In the genomic region with DNA sequence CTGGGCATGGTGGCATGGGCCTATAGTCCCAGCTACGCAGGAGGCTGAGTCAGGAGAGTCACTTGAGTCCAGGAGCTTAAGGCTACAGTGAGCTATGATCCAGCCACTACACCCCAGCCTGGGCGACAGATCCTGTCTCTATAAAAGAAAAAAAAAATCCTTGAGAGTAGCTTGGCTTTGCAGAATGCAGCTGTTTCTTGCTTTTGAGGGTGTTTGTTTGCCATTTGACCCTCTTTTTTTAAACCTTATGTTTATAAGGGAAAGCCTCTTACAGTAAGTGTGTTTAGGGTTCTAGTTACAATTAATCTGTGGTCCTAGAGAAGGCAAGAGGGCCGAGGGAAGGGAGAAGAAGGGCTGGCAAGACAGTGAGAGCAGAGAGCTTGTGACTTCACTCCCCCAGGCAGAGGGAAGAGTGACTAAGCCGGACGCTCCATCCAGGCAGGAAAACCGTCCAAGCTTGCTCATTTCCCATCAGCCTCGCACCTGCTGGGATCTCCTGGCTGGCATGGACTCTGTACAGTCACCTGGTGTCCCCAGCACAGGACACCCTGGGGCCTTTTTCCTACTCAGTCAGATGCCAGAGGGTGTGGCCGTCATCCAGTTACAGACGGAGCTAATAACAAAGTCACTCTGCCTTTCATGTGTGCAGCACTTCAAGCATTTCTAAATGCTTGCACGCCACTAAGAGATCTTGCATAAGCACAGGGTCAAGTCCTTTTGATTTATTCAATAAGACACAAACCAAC, we compare ENCODE assay signal across 8 cellular contexts. TPM values are rescaled to one million over a fixed set of nuclear protein-coding genes. Genes with fewer than 3 reads are reported as not detected.
DNase-seq lines count a peak whose midpoint lies in the region; ATAC-seq, FAIRE-seq and TF ChIP-seq lines count a peak whose summit lies in the region.

No MANE protein-coding gene starts in this region.

- H3K27me3 ChIP-seq in keratinocyte (ENCODE audit: control insufficient read depth, extremely low read depth, insufficient read depth, low read length): no peaks in the 10 kb centered on the region

- no peaks in the 10 kb centered on the region for H3K79me2 ChIP-seq in keratinocyte (ENCODE audit: control insufficient read depth, insufficient read depth, low read length)

- dilution Hi-C loops in keratinocyte (cut with MboI; ENCODE audit: extremely low pct_ligation_motif_present, low sequenced_read_pairs): no loop called here

- FAIRE-seq in keratinocyte (lab: Jason Lieb, UNC): peak; percentile 96

- H3K9me3 ChIP-seq in keratinocyte (ENCODE audit: control insufficient read depth, low read depth, low read length): no peaks in the 10 kb centered on the region

- H3K4me2 ChIP-seq in keratinocyte (ENCODE audit: control insufficient read depth, extremely low read depth, insufficient read depth, low read depth, low read length): peak overlapping the region; percentile 61

- H3K4me3 ChIP-seq in astrocyte of the spinal cord (ENCODE audit: low read depth, low read length) (no peak overlapping the region), keratinocyte (ENCODE audit: control insufficient read depth in 2 of 3, extremely low read depth in 1 of 3, insufficient read depth in 2 of 3, low read depth in 1 of 3, low read length in 3 of 3) (no peak overlapping the region)

- H3K27ac ChIP-seq in keratinocyte (ENCODE audit: control insufficient read depth, insufficient read depth, low read length) (peak overlapping the region; percentile 71), substantia nigra (ENCODE audit: low read depth, low read length, poor library complexity, severe bottlenecking) (peak overlapping the region; percentile 67)

- H3K36me3 ChIP-seq in keratinocyte (ENCODE audit: control insufficient read depth in 2 of 2, extremely low read depth in 1 of 2, insufficient read depth in 2 of 2, low read length in 2 of 2): no peaks in the 10 kb centered on the region

- H4K20me1 ChIP-seq in keratinocyte (ENCODE audit: control insufficient read depth, extremely low read depth, insufficient read depth, low read length): no peaks in the 10 kb centered on the region

- peaks cover 28% of the 10 kb centered on the region for H3K4me1 ChIP-seq in keratinocyte (ENCODE audit: control insufficient read depth, extremely low read depth, insufficient read depth, low read length)

- no peaks in the 10 kb centered on the region for H3K9me1 ChIP-seq in keratinocyte (ENCODE audit: control insufficient read depth, extremely low read depth, insufficient read depth, low read length)

- in situ Hi-C loops in astrocyte of the spinal cord (cut with HindIII; ENCODE audit: low sequenced_read_pairs): no loop called here

- no peak for ATAC-seq in GM21717 (IDR thresholded peaks at IDR 0.05; ENCODE audit: unreplicated experiment)

- H3K9ac ChIP-seq in keratinocyte (ENCODE audit: control insufficient read depth, extremely low read depth, insufficient read depth, low read length): peak overlapping the region; percentile 18

- peak overlapping the region; percentile 37 for H2AFZ ChIP-seq in keratinocyte (ENCODE audit: control insufficient read depth, low read length)

- TF ChIP-seq CTCF in astrocyte of the spinal cord (IDR thresholded peaks at IDR 0.05; ENCODE audit: low read depth, low read length) (no peak), keratinocyte (optimal IDR thresholded peaks at IDR 0.05 in 1 of 3, IDR thresholded peaks at IDR 0.05 in 1 of 3, conservative IDR thresholded peaks at IDR 0.05 in 1 of 3; ENCODE audit: extremely low read depth in 1 of 3, insufficient read depth in 2 of 3, low read length in 3 of 3) (no peak)

- DNase-seq in C1 segment of cervical spinal cord (lab: John Stamatoyannopoulos, UW): peak in 12 of 14 donors; percentile 12 to 93 (median 50)
- DNase-seq in NCI-H2029 treated with DMSO at 0.1 percent for 48 hours (lab: John Stamatoyannopoulos, UW): peak; percentile 24
- peak; percentile 87 for DNase-seq in astrocyte of the spinal cord (ENCODE audit: low read depth, low spot score)
- DNase-seq in keratinocyte (ENCODE audit: low read depth, low spot score): peak; percentile 54
- DNase-seq in substantia nigra (lab: John Stamatoyannopoulos, UW): peak in 30 of 49 donors; percentile 19 to 81 (median 44)
- no peak for DNase-seq in germinal center (ENCODE audit: low spot score)
- DNase-seq in activated CD4-positive, alpha-beta T cell treated with anti-CD3 and anti-CD28 coated beads, Interleukin-2, amount 50 U/mL, for 1 hour: no peak

RNA-seq across cellular contexts. Expression of gene PSEN2, which starts 55.5 kb away (rescaled TPM):
- polyA plus RNA-seq in keratinocyte: 9.5 to 13.9 TPM (median 11.5 TPM) in 3 replicates
- polyA plus RNA-seq in keratinocyte (2011; ENCODE audit: low read depth): 6.6 TPM
- 6.0 and 7.3 TPM in 2 replicates for polyA plus RNA-seq in keratinocyte (2011; cell fraction: cytosol; rRNA removed)
- 29.3 and 31.0 TPM in 2 replicates for polyA plus RNA-seq in keratinocyte (2011; cell fraction: nucleus; rRNA removed)
- 9.2 and 10.3 TPM in 2 replicates for polyA plus RNA-seq in keratinocyte (2012; ENCODE audit: low replicate concordance)
- polyA minus RNA-seq in keratinocyte: 15.0 to 20.8 TPM (median 20.0 TPM) in 3 replicates
- polyA minus RNA-seq in keratinocyte (2011; cell fraction: cytosol; rRNA and poly(A)+ RNA removed): 11.1 TPM
- polyA minus RNA-seq in keratinocyte (2011; cell fraction: nucleus; rRNA and poly(A)+ RNA removed): 19.0 and 25.9 TPM in 2 replicates

Comparison
In these comparisons a context has a peak if more than half of its experiments do, and no peak if none do; other contexts are left out.
1. DNase-seq: peak in C1 segment of cervical spinal cord (12 of 14), NCI-H2029 treated with DMSO at 0.1 percent for 48 hours (single experiment), astrocyte of the spinal cord (single experiment), keratinocyte (single experiment) and substantia nigra (30 of 49); none in germinal center (single experiment) and activated CD4-positive, alpha-beta T cell treated with anti-CD3 and anti-CD28 coated beads, Interleukin-2, amount 50 U/mL, for 1 hour (single experiment).